In genomic region chr14:24006872-24007721, GRCh38 we compare ENCODE assay signal across 8 cellular contexts. TPM values are rescaled to one million over a fixed set of nuclear protein-coding genes. Genes with fewer than 3 reads are reported as not detected.
A peak's percentile ranks its signal among the peaks of the same experiment; 100 is the strongest.
DNase-seq lines count a peak whose midpoint lies in the region; ATAC-seq and TF ChIP-seq lines count a peak whose summit lies in the region.
"Not testable (repeated sequence)": the region's sequence is repeated elsewhere in the genome, so short reads cannot be mapped to it uniquely, and the experiment has no call there.

No MANE protein-coding gene starts in this region.

- in situ Hi-C loops in GM23248 (cut with MboI) = not testable (repeated sequence)

- not testable (repeated sequence) for TF ChIP-seq CTCF in LNCaP clone FGC (IDR thresholded peaks at IDR 0.05; ENCODE audit: control insufficient read depth, extremely low read depth, insufficient read depth); SU-DHL-6 (IDR thresholded peaks at IDR 0.05; ENCODE audit: insufficient read depth, low read length, poor library complexity, severe bottlenecking); foreskin keratinocyte (conservative IDR thresholded peaks at IDR 0.05); omental fat pad (IDR thresholded peaks at IDR 0.05)

- not testable (repeated sequence) for H3K9me3 ChIP-seq in GM23248 (ENCODE audit: low read depth); SU-DHL-6 (ENCODE audit: insufficient read depth, low read length)

- H3K27ac Mint-ChIP-seq in stimulated activated effector memory CD8-positive, alpha-beta T cell treated with anti-CD3 and anti-CD28 coated beads, Interleukin-12 subunit alpha, Interleukin-12 subunit beta, amount 100 ng/mL, for 72 hours = not testable (repeated sequence)

- H3K27ac ChIP-seq in GM23248; SU-DHL-6 (ENCODE audit: low read depth, low read length); foreskin keratinocyte: not testable (repeated sequence)

- not testable (repeated sequence) for H4K20me1 ChIP-seq in GM23248 (ENCODE audit: insufficient read depth); SU-DHL-6 (ENCODE audit: low read depth, low read length)

- H3K9ac ChIP-seq in GM23248 = peak overlapping the region; percentile 62
- H3K9ac ChIP-seq in SU-DHL-6 (ENCODE audit: low read length) = peak overlapping the region; percentile 49

- peak overlapping the region; percentile 70 for H3K4me2 ChIP-seq in GM23248 (ENCODE audit: unreplicated experiment)
- H3K4me2 ChIP-seq in SU-DHL-6 (ENCODE audit: low read depth, low read length, poor library complexity, severe bottlenecking) = peak overlapping the region; percentile 52

- not testable (repeated sequence) for H3K9me3 Mint-ChIP-seq in stimulated activated effector memory CD8-positive, alpha-beta T cell treated with anti-CD3 and anti-CD28 coated beads, Interleukin-12 subunit alpha, Interleukin-12 subunit beta, amount 100 ng/mL, for 72 hours

- H3K36me3 Mint-ChIP-seq in stimulated activated effector memory CD8-positive, alpha-beta T cell treated with anti-CD3 and anti-CD28 coated beads, Interleukin-12 subunit alpha, Interleukin-12 subunit beta, amount 100 ng/mL, for 72 hours = not testable (repeated sequence)

- H2AFZ ChIP-seq in GM23248 (peak overlapping the region; percentile 73), SU-DHL-6 (ENCODE audit: low read depth, low read length, severe bottlenecking) (peak overlapping the region; percentile 48)

- H3K79me2 ChIP-seq in GM23248 (ENCODE audit: insufficient read depth); SU-DHL-6 (ENCODE audit: insufficient read depth, low read length): not testable (repeated sequence)

- not testable (repeated sequence) for H3K9me2 ChIP-seq in GM23248 (ENCODE audit: insufficient read depth); SU-DHL-6 (replicated peaks; ENCODE audit: insufficient read depth, low read length)

- H3K4me3 ChIP-seq in GM23248 = peak overlapping the region; percentile 61
- peak overlapping the region; percentile 50 for H3K4me3 ChIP-seq in LNCaP clone FGC (ENCODE audit: low read depth, low read length)
- peak overlapping the region; percentile 40 for H3K4me3 ChIP-seq in SU-DHL-6 (ENCODE audit: insufficient read depth, low read length, poor library complexity, severe bottlenecking)

- H3K4me3 Mint-ChIP-seq in stimulated activated effector memory CD8-positive, alpha-beta T cell treated with anti-CD3 and anti-CD28 coated beads, Interleukin-12 subunit alpha, Interleukin-12 subunit beta, amount 100 ng/mL, for 72 hours = peak overlapping the region; percentile 67

- ATAC-seq in foreskin keratinocyte (peak; percentile 83), omental fat pad (ENCODE audit: low FRiP score) (peak; percentile 97)
- ATAC-seq in stimulated activated effector memory CD8-positive, alpha-beta T cell treated with anti-CD3 and anti-CD28 coated beads, Interleukin-12 subunit alpha, Interleukin-12 subunit beta, amount 100 ng/mL, for 72 hours = peak; percentile 96

- not testable (repeated sequence) for H3K4me1 ChIP-seq in GM23248 (ENCODE audit: insufficient read depth); foreskin keratinocyte

- DNase-seq in DMS79 treated with DMSO at 0.1 percent for 48 hours (lab: John Stamatoyannopoulos, UW) (peak; percentile 58), GM23248 (peak; percentile 57)
- DNase-seq in LNCaP clone FGC (ENCODE audit: low read depth); foreskin keratinocyte; omental fat pad (ENCODE audit: low spot score): not testable (repeated sequence)
- peak in 3 of 4 experiments; percentile 35 to 56 (median 50) for DNase-seq in activated naive CD4-positive, alpha-beta T cell (lab: John Stamatoyannopoulos, UW)
- peak; percentile 64 to 86 for DNase-seq in stimulated activated effector memory CD8-positive, alpha-beta T cell treated with anti-CD3 and anti-CD28 coated beads, Interleukin-12 subunit alpha, Interleukin-12 subunit beta, amount 100 ng/mL, for 72 hours (ENCODE audit: low spot score in 2 of 2)

- not testable (repeated sequence) for H3F3A ChIP-seq in GM23248 (ENCODE audit: insufficient read depth); SU-DHL-6 (ENCODE audit: insufficient read depth)

- not testable (repeated sequence) for H3K27me3 ChIP-seq in GM23248 (replicated peaks; ENCODE audit: insufficient read depth); SU-DHL-6 (ENCODE audit: low read length); foreskin keratinocyte

- H3K36me3 ChIP-seq in GM23248 (ENCODE audit: low read depth); SU-DHL-6 (ENCODE audit: low read length): not testable (repeated sequence)

- WGBS in GM23248 (ENCODE audit: low coverage in 1 of 2, low lambda C conversion rate in 2 of 2, missing lambda C conversion rate in 2 of 2), 2 experiments = 11 to 15% methylated on average over 9 to 14 of the region's 59 CpGs

- peaks cover 31% of the 10 kb centered on the region for H3K4me1 Mint-ChIP-seq in stimulated activated effector memory CD8-positive, alpha-beta T cell treated with anti-CD3 and anti-CD28 coated beads, Interleukin-12 subunit alpha, Interleukin-12 subunit beta, amount 100 ng/mL, for 72 hours

RNA-seq across cellular contexts. Expression of gene DHRS4L2, which starts 18.4 kb away (rescaled TPM):
- total RNA-seq in GM23248 (2014; rRNA removed; shearing (Covaris generic)) = 5.1 and 10.1 TPM in 2 replicates
- polyA plus RNA-seq in GM23248 (2016; fragmentation: Nextera tagmentation; extraction: Ambion mirVana) = 16.8 and 19.2 TPM in 2 replicates
- 18.4 and 27.7 TPM in 2 replicates for total RNA-seq in foreskin keratinocyte
- polyA plus RNA-seq in foreskin keratinocyte = 29.5 and 43.7 TPM in 2 replicates
- 10 to 100 TPM; 10.6 to 17.7 (median 15.2) TPM for total RNA-seq in omental fat pad

RNA-seq across cellular contexts. Expression of gene CARMIL3, which starts 44.7 kb away (rescaled TPM):
- under 0.01 TPM in 1 of 2 replicates, not detected in the other for total RNA-seq in GM23248 (2014; rRNA removed; shearing (Covaris generic))
- polyA plus RNA-seq in GM23248 (2016; fragmentation: Nextera tagmentation; extraction: Ambion mirVana) (not detected in 2 replicates), foreskin keratinocyte (0.03 TPM in 1 of 2 replicates, not detected in the other)
- total RNA-seq in foreskin keratinocyte (0.07 TPM in 2 replicates), omental fat pad (under 1 TPM; 0.06 to 0.72 (median 0.30) TPM)

RNA-seq across cellular contexts. Expression of gene DHRS4, which starts 53.5 kb away (rescaled TPM):
- total RNA-seq in GM23248 (2014; rRNA removed; shearing (Covaris generic)) = 23.0 and 25.4 TPM in 2 replicates
- polyA plus RNA-seq in GM23248 (2016; fragmentation: Nextera tagmentation; extraction: Ambion mirVana) (35.4 and 35.9 TPM in 2 replicates), foreskin keratinocyte (34.2 and 39.0 TPM in 2 replicates)
- total RNA-seq in foreskin keratinocyte (25.6 and 29.2 TPM in 2 replicates), omental fat pad (10 to 100 TPM; 29.8 to 57.0 (median 48.0) TPM)
